In the genomic region with DNA sequence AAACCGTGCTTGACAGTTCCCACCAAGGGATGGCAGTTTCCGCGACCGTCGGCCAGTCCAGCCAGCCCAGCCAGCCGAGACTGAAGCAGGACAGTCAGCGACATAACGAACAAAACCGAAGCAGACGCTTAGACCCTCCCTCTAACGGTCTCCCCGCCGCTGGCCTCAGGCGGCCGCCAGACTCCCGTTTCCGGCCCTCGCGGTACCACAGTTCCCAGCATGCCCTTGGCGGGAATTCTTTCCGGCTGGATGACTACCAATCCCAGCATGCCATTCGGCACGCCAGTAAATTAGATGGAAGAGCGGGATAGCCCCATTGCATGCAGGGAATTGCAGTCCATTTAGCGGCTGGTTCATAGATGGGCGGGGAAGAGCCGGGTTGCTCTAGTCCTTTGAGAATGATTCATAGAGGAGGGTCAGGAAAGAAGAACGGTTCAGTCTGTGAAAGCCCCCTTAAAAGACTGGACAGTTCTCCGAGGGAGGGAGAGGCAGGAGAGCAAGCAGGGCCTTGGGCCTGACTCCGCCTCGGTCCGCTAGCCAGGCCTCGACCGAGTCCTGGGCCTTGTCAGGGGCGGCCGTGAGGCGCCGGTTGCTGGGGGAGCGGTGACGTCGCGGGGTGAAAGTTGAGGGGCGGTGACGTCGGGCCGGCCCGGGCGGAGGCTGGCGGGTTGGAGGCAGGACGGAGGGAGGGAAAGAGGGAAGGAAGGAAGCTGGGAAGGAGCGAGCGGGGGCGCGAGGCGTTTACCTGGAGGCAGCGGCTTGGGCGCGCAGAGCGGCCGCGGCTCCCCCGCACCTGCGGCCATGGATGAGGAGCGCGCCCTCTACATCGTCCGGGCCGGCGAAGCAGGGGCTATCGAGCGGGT, we compare ENCODE assay signal across 8 cellular contexts. TPM values are rescaled to one million over a fixed set of nuclear protein-coding genes. Genes with fewer than 3 reads are reported as not detected.
A peak's percentile ranks its signal among the peaks of the same experiment; 100 is the strongest.
DNase-seq lines count a peak whose midpoint lies in the region; ATAC-seq, FAIRE-seq and TF ChIP-seq lines count a peak whose summit lies in the region.

A gene with protein sequence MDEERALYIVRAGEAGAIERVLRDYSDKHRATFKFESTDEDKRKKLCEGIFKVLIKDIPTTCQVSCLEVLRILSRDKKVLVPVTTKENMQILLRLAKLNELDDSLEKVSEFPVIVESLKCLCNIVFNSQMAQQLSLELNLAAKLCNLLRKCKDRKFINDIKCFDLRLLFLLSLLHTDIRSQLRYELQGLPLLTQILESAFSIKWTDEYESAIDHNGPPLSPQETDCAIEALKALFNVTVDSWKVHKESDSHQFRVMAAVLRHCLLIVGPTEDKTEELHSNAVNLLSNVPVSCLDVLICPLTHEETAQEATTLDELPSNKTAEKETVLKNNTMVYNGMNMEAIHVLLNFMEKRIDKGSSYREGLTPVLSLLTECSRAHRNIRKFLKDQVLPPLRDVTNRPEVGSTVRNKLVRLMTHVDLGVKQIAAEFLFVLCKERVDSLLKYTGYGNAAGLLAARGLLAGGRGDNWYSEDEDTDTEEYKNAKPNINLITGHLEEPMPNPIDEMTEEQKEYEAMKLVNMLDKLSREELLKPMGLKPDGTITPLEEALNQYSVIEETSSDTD (plus strand): TSS at position 738 of the 863 bp plus-strand sequence. CDS start 64 bp downstream, at position 802.

- DNase-seq in GM12892 (ENCODE audit: insufficient read length), result peak; percentile 73
- peak; percentile 98 for DNase-seq in NCI-H146 treated with DMSO at 0.1 percent for 48 hours (lab: John Stamatoyannopoulos, UW; ENCODE audit: unreplicated experiment)
- DNase-seq in T-helper 17 cell, result peak; percentile 56 to 59 (median 57)
- DNase-seq in left ventricle myocardium superior, result peak; percentile 96
- peak; percentile 94 to 96 for DNase-seq in psoas muscle
- peak; percentile 91 for DNase-seq in urothelium cell line (ENCODE audit: low spot score)

- 0 to 1% (median 1%) methylated on average over 55 to 71 of the region's 71 CpGs for WGBS in psoas muscle, 3 donors

- peaks cover 0 to 5% of the 10 kb centered on the region in 2 donors for H3K36me3 ChIP-seq in psoas muscle (ENCODE audit: insufficient read depth in 1 of 2, low read depth in 1 of 2)

- peak; percentile 65; the same call in 1 of the 2 replicates for TF ChIP-seq POLR2A in GM12892 (IDR thresholded peaks at IDR 0.05; ENCODE audit: low read depth, low read length)

- intact Hi-C loops in left ventricle myocardium superior (cut with micrococcal nuclease) (no loop called here), psoas muscle (cut with DNase I) (no loop called here)

- peaks cover 21% of the 10 kb centered on the region for H3K4me1 ChIP-seq in psoas muscle

- peak within 1 kb of the TSS; percentile 100 for H3K4me3 Mint-ChIP-seq in T-helper 17 cell

- H3K27me3 ChIP-seq in psoas muscle (ENCODE audit: insufficient read depth in 3 of 3, low read length in 2 of 3), result no peaks in the 10 kb centered on the region

- peaks cover 7% of the 10 kb centered on the region for H3K36me3 Mint-ChIP-seq in T-helper 17 cell (ENCODE audit: low read depth)

- ATAC-seq in HG02852 (IDR thresholded peaks at IDR 0.05; ENCODE audit: unreplicated experiment) (peak; percentile 85), T-helper 17 cell (peak; percentile 90), left ventricle myocardium superior (peak; percentile 96), psoas muscle (peak; percentile 96 to 97 (median 96))

- peaks cover 37% of the 10 kb centered on the region for H3K4me1 Mint-ChIP-seq in T-helper 17 cell

- FAIRE-seq in GM12892 (lab: Jason Lieb, UNC), result peak; percentile 98
- no peak for FAIRE-seq in urothelium cell line (lab: Jason Lieb, UNC)

- H3K27ac ChIP-seq in angular gyrus (ENCODE audit: low read depth, low read length) (peak within 1 kb of the TSS; percentile 99), psoas muscle (peak within 1 kb of the TSS; percentile 98)

- H3K9me3 ChIP-seq in T-helper 17 cell (ENCODE audit: control insufficient read depth, low read length, poor library complexity, severe bottlenecking) (no peaks in the 10 kb centered on the region), psoas muscle (no peaks in the 10 kb centered on the region)

- peak within 1 kb of the TSS; percentile 96 for H3K27ac Mint-ChIP-seq in T-helper 17 cell

- TF ChIP-seq CTCF in psoas muscle (IDR thresholded peaks at IDR 0.05), result no peak

- peak within 1 kb of the TSS; percentile 77 for H3K4me3 ChIP-seq in psoas muscle

- no peaks in the 10 kb centered on the region for H3K27me3 Mint-ChIP-seq in T-helper 17 cell

RNA-seq across cellular contexts. Expression of the gene that starts here (rescaled TPM):
- polyA plus RNA-seq in GM12892 (2012; ENCODE audit: missing spikeins), result 5.5 TPM
- total RNA-seq in T-helper 17 cell (10 to 100 TPM; 12.8 to 19.9 TPM), left ventricle myocardium superior (28.6 TPM), psoas muscle (10 to 100 TPM in 3 of 4 donors, 1 to 10 TPM in 1; 5.8 to 12.0 (median 11.1) TPM)
- polyA plus RNA-seq in psoas muscle, result 10 to 100 TPM in 1 of 3 donors, 1 to 10 TPM in 2; 4.9 to 19.3 (median 7.2) TPM

Comparison
In these comparisons a context has a peak if more than half of its experiments do, and no peak if none do; other contexts are left out.
1. Peak in every context shown above with its lines: DNase-seq, ATAC-seq, H3K4me3 ChIP-seq and H3K27ac ChIP-seq.